Comparison of ENCODE assay signal across 1 cellular context in genomic region chr7:99693427-99694200, GRCh38.
TF ChIP-seq lines count a peak whose summit lies in the region.

No MANE protein-coding gene starts in this region.

TF ChIP-seq in K562, 482 proteins besides CTCF, POLR2A, EP300 and RAD21 (continued from another document and continues in another):
- no peak for TF ChIP-seq PCBP1 (IDR thresholded peaks at IDR 0.05; ENCODE audit: low read depth, low read length, poor library complexity, severe bottlenecking)
- peak in 1 of 2 experiments; percentile 52; a peak in 1 of 4 replicates for TF ChIP-seq ARNT (IDR thresholded peaks at IDR 0.05)
- peak; percentile 79 for TF ChIP-seq PKNOX1 (IDR thresholded peaks at IDR 0.05)
- TF ChIP-seq SMARCE1 (IDR thresholded peaks at IDR 0.05) = peak; percentile 85
- no peak for TF ChIP-seq ZNF57 (CRISPR knock-in tag; IDR thresholded peaks at IDR 0.05)
- TF ChIP-seq ZNF311 (CRISPR knock-in tag; IDR thresholded peaks at IDR 0.05) = no peak
- no peak for TF ChIP-seq ZNF212 (CRISPR knock-in tag; IDR thresholded peaks at IDR 0.05)
- no peak for TF ChIP-seq CHD2 (IDR thresholded peaks at IDR 0.05; ENCODE audit: low read depth, low read length)
- TF ChIP-seq FOXJ3 (CRISPR knock-in tag; IDR thresholded peaks at IDR 0.05) = no peak
- TF ChIP-seq CREM (IDR thresholded peaks at IDR 0.05; ENCODE audit: low read depth) = peak; percentile 67
- TF ChIP-seq DEAF1 (CRISPR knock-in tag; IDR thresholded peaks at IDR 0.05) = no peak
- TF ChIP-seq L3MBTL2 (IDR thresholded peaks at IDR 0.05) = peak; percentile 88; the same call in 1 of the 2 replicates
- TF ChIP-seq ZNF592 (IDR thresholded peaks at IDR 0.05) = peak; percentile 89
- TF ChIP-seq ZNF395 (CRISPR knock-in tag; IDR thresholded peaks at IDR 0.05) = peak; percentile 90
- no peak for TF ChIP-seq STAT6 (CRISPR knock-in tag; IDR thresholded peaks at IDR 0.05)
- TF ChIP-seq MYC (IDR thresholded peaks at IDR 0.05; ENCODE audit: low read depth, low read length) = peak; percentile 77
- no peak for TF ChIP-seq MYC (CRISPR knock-in tag; IDR thresholded peaks at IDR 0.05; ENCODE audit: borderline replicate concordance, low read depth)
- TF ChIP-seq DPF2 (IDR thresholded peaks at IDR 0.05) = peak; percentile 91
- TF ChIP-seq ZNF280A (IDR thresholded peaks at IDR 0.05; ENCODE audit: low read depth, partially characterized antibody) = no peak
- peak; percentile 69 for TF ChIP-seq RFX1 (IDR thresholded peaks at IDR 0.05)
- no peak for TF ChIP-seq ZKSCAN3 (CRISPR knock-in tag; IDR thresholded peaks at IDR 0.05)
- no peak for TF ChIP-seq ATF1 (CRISPR knock-in tag; IDR thresholded peaks at IDR 0.05)
- peak; percentile 70 for TF ChIP-seq ATF1 (tag; IDR thresholded peaks at IDR 0.05)
- peak; percentile 69; the same call in 1 of the 2 replicates for TF ChIP-seq KLF6 (CRISPR knock-in tag; IDR thresholded peaks at IDR 0.05; ENCODE audit: borderline replicate concordance)
- no peak for TF ChIP-seq BRF2 (IDR thresholded peaks at IDR 0.05; ENCODE audit: borderline replicate concordance, insufficient read depth, insufficient read length)
- no peak for TF ChIP-seq PRPF4 (IDR thresholded peaks at IDR 0.05; ENCODE audit: insufficient read depth, low read depth, low read length, poor library complexity, severe bottlenecking)
- 0 out of 2 replicates have a peak, but pooled peaks have one; percentile 58 for TF ChIP-seq NCOA1 (IDR thresholded peaks at IDR 0.05; ENCODE audit: low read depth)
- TF ChIP-seq MLLT1 (IDR thresholded peaks at IDR 0.05) = peak; percentile 51 to 55; a peak in 1 of 4 replicates
- no peak for TF ChIP-seq SAFB2 (IDR thresholded peaks at IDR 0.05; ENCODE audit: borderline replicate concordance, low read depth, low read length, severe bottlenecking)
- TF ChIP-seq LEF1 (IDR thresholded peaks at IDR 0.05) = peak; percentile 92
- peak; percentile 66 for TF ChIP-seq SP1 (CRISPR knock-in tag; IDR thresholded peaks at IDR 0.05)
- peak; percentile 72; the same call in 1 of the 2 replicates for TF ChIP-seq KLF16 (IDR thresholded peaks at IDR 0.05)
- peak; percentile 67; the same call in 1 of the 2 replicates for TF ChIP-seq MTA2 (IDR thresholded peaks at IDR 0.05; ENCODE audit: low read depth)
- TF ChIP-seq ZNF318 (IDR thresholded peaks at IDR 0.05; ENCODE audit: borderline replicate concordance in 1 of 2, low read depth in 1 of 2) = peak in 1 of 2 experiments; percentile 91; a peak in 2 of 4 replicates
